ENCODE assay signal across 8 cellular contexts in the genomic region with DNA sequence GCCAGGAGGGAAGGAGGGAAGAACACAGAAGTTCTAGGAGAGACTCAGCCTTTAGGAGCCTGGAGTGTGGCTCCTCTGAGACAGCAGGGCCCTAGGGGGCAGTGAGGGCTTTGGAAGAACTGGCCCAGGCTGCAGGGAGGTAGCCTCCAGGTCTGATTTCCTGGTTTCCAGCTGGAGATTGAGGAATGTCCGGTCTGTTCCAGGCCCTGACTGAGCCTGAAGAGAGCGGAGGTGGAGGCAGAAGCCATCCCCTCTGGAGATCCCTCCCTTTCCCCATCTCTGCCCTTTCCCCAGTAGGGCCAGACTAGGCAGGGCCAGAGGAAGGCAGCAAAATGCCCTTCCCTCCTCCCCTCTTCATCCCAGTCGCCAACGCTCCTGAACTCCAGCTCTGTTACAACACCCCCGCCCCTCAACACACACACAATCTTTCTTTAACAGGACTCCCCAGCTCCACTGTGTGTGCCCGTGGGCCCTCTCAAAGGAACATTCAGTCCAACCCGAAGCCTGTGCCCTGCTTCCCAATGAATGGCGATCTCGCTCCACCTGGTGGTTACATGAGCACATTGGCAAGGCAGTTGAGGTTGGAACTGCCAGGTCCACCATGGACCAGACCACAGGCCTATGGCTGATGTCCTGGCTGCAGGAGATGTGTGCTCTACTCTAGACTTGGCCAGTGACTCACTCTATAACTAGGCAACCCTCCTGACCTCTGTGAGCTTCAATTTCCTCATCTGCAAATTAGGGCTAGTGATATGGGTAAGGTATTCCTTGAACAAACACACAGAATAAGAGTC. TPM values are rescaled to one million over a fixed set of nuclear protein-coding genes. Genes with fewer than 3 reads are reported as not detected.
DNase-seq lines count a peak whose midpoint lies in the region; ATAC-seq, FAIRE-seq and TF ChIP-seq lines count a peak whose summit lies in the region.

No MANE protein-coding gene starts in this region.

- H3K36me3 Mint-ChIP-seq in activated T-helper 2 cell treated with anti-CD3 and anti-CD28 coated beads, Interferon-gamma antibody, Interleukin-2, Interleukin-4, amounts not matched to agents 10 μg/mL and 5 μg/mL and 100 μg/mL, durations not matched to agents 14 hours and 24 hours and 36 hours (ENCODE audit: low read depth) = no peaks in the 10 kb centered on the region
- H3K36me3 Mint-ChIP-seq in natural killer cell treated with Interleukin-12 subunit alpha and Interleukin-12 subunit beta and Interleukin-15 and Interleukin-18, amount 100 ng/mL, for 72 hours = no peaks in the 10 kb centered on the region
- H3K36me3 Mint-ChIP-seq in stimulated activated naive B cell treated with anti-CD40 and anti-IgM and Interleukin-4, amounts not matched to agents 10 μg/mL and 1 μg/mL and 100 μg/mL, for 72 hours = peaks cover 0 to 2% of the 10 kb centered on the region in 2 donors

- H4K20me1 ChIP-seq in Karpas-422 (ENCODE audit: insufficient read depth, low read depth, low read length) = no peaks in the 10 kb centered on the region

- TF ChIP-seq CTCF in fibroblast of pulmonary artery (IDR thresholded peaks at IDR 0.05; ENCODE audit: low read length, missing control alignments) = peak; percentile 94

- no peaks in the 10 kb centered on the region for H3K27me3 Mint-ChIP-seq in activated T-helper 2 cell treated with anti-CD3 and anti-CD28 coated beads, Interferon-gamma antibody, Interleukin-2, Interleukin-4, amounts not matched to agents 10 μg/mL and 5 μg/mL and 100 μg/mL, durations not matched to agents 14 hours and 24 hours and 36 hours (ENCODE audit: low read depth)
- no peaks in the 10 kb centered on the region for H3K27me3 Mint-ChIP-seq in natural killer cell treated with Interleukin-12 subunit alpha and Interleukin-12 subunit beta and Interleukin-15 and Interleukin-18, amount 100 ng/mL, for 72 hours
- H3K27me3 Mint-ChIP-seq in stimulated activated naive B cell treated with anti-CD40 and anti-IgM and Interleukin-4, amounts not matched to agents 10 μg/mL and 1 μg/mL and 100 μg/mL, for 72 hours = no peaks in the 10 kb centered on the region

- H3K9me2 ChIP-seq in Karpas-422 (replicated peaks; ENCODE audit: insufficient read depth, low read length) = no peaks in the 10 kb centered on the region

- peaks cover 5% of the 10 kb centered on the region for H3K4me1 Mint-ChIP-seq in activated T-helper 2 cell treated with anti-CD3 and anti-CD28 coated beads, Interferon-gamma antibody, Interleukin-2, Interleukin-4, amounts not matched to agents 10 μg/mL and 5 μg/mL and 100 μg/mL, durations not matched to agents 14 hours and 24 hours and 36 hours (ENCODE audit: low read depth)
- peaks cover 4 to 6% of the 10 kb centered on the region in 2 donors for H3K4me1 Mint-ChIP-seq in natural killer cell treated with Interleukin-12 subunit alpha and Interleukin-12 subunit beta and Interleukin-15 and Interleukin-18, amount 100 ng/mL, for 72 hours (ENCODE audit: low read depth in 2 of 2)
- peaks cover 6% of the 10 kb centered on the region in 2 donors for H3K4me1 Mint-ChIP-seq in stimulated activated naive B cell treated with anti-CD40 and anti-IgM and Interleukin-4, amounts not matched to agents 10 μg/mL and 1 μg/mL and 100 μg/mL, for 72 hours

- H3K4me3 ChIP-seq in Karpas-422 (ENCODE audit: low read length) = no peak overlapping the region
- no peak overlapping the region for H3K4me3 ChIP-seq in fibroblast of pulmonary artery (replicated peaks; ENCODE audit: low read depth, low read length)

- H2AFZ ChIP-seq in Karpas-422 (ENCODE audit: low read length) = no peak overlapping the region

- no peaks in the 10 kb centered on the region for H3K79me2 ChIP-seq in Karpas-422 (ENCODE audit: low read length)

- H3K36me3 ChIP-seq in Karpas-422 (ENCODE audit: insufficient read depth, low read length) = no peaks in the 10 kb centered on the region

- H3K4me2 ChIP-seq in Karpas-422 (ENCODE audit: low read depth, low read length, poor library complexity, severe bottlenecking) = no peak overlapping the region

- intact Hi-C loops in activated T-helper 2 cell treated with anti-CD3 and anti-CD28 coated beads, Interferon-gamma antibody, Interleukin-2, Interleukin-4, amounts not matched to agents 10 μg/mL and 5 μg/mL and 100 μg/mL, durations not matched to agents 14 hours and 24 hours and 36 hours (cut with micrococcal nuclease) = loop anchor here (1.0 to 5.0 kb wide), 4 partner anchors 34 to 97 kb away; a partner anchor contains a TSS

- FAIRE-seq in GM19239 (lab: Jason Lieb, UNC) = peak; percentile 98

- no peaks in the 10 kb centered on the region for H3K9me3 Mint-ChIP-seq in activated T-helper 2 cell treated with anti-CD3 and anti-CD28 coated beads, Interferon-gamma antibody, Interleukin-2, Interleukin-4, amounts not matched to agents 10 μg/mL and 5 μg/mL and 100 μg/mL, durations not matched to agents 14 hours and 24 hours and 36 hours
- H3K9me3 Mint-ChIP-seq in natural killer cell treated with Interleukin-12 subunit alpha and Interleukin-12 subunit beta and Interleukin-15 and Interleukin-18, amount 100 ng/mL, for 72 hours = no peaks in the 10 kb centered on the region
- H3K9me3 Mint-ChIP-seq in stimulated activated naive B cell treated with anti-CD40 and anti-IgM and Interleukin-4, amounts not matched to agents 10 μg/mL and 1 μg/mL and 100 μg/mL, for 72 hours = no peaks in the 10 kb centered on the region

- H3K9me3 ChIP-seq in Karpas-422 (ENCODE audit: low read length) = no peaks in the 10 kb centered on the region

- peaks cover 5% of the 10 kb centered on the region for H3K4me1 ChIP-seq in Karpas-422 (ENCODE audit: low read length)

- peak overlapping the region; percentile 70 for H3K27ac Mint-ChIP-seq in activated T-helper 2 cell treated with anti-CD3 and anti-CD28 coated beads, Interferon-gamma antibody, Interleukin-2, Interleukin-4, amounts not matched to agents 10 μg/mL and 5 μg/mL and 100 μg/mL, durations not matched to agents 14 hours and 24 hours and 36 hours
- peak overlapping the region in 1 of 2 donors; percentile 77 for H3K27ac Mint-ChIP-seq in natural killer cell treated with Interleukin-12 subunit alpha and Interleukin-12 subunit beta and Interleukin-15 and Interleukin-18, amount 100 ng/mL, for 72 hours
- H3K27ac Mint-ChIP-seq in stimulated activated naive B cell treated with anti-CD40 and anti-IgM and Interleukin-4, amounts not matched to agents 10 μg/mL and 1 μg/mL and 100 μg/mL, for 72 hours = peak overlapping the region; percentile 48

- no peak overlapping the region for H3K27ac ChIP-seq in Karpas-422 (ENCODE audit: low read length)

- H3K4me3 Mint-ChIP-seq in activated T-helper 2 cell treated with anti-CD3 and anti-CD28 coated beads, Interferon-gamma antibody, Interleukin-2, Interleukin-4, amounts not matched to agents 10 μg/mL and 5 μg/mL and 100 μg/mL, durations not matched to agents 14 hours and 24 hours and 36 hours (ENCODE audit: low read depth) = no peak overlapping the region
- H3K4me3 Mint-ChIP-seq in natural killer cell treated with Interleukin-12 subunit alpha and Interleukin-12 subunit beta and Interleukin-15 and Interleukin-18, amount 100 ng/mL, for 72 hours = no peak overlapping the region
- no peak overlapping the region for H3K4me3 Mint-ChIP-seq in stimulated activated naive B cell treated with anti-CD40 and anti-IgM and Interleukin-4, amounts not matched to agents 10 μg/mL and 1 μg/mL and 100 μg/mL, for 72 hours

- 0 out of 2 replicates have a peak overlapping the region, but pooled peaks have one; percentile 7 for H3K9ac ChIP-seq in Karpas-422 (ENCODE audit: low read length)

- DNase-seq in AG08395 (ENCODE audit: low spot score) (peak; percentile 90), GM19239 (ENCODE audit: insufficient read length, low spot score) (peak; percentile 86), Karpas-422 (peak; percentile 93), RPMI8226 (peak; percentile 90), fibroblast of pulmonary artery (ENCODE audit: low read depth) (peak; percentile 96)
- peak; percentile 69 for DNase-seq in activated T-helper 2 cell treated with anti-CD3 and anti-CD28 coated beads, Interferon-gamma antibody, Interleukin-2, Interleukin-4, amounts not matched to agents 10 μg/mL and 5 μg/mL and 100 μg/mL, durations not matched to agents 14 hours and 24 hours and 36 hours (ENCODE audit: low spot score)
- peak; percentile 82 for DNase-seq in natural killer cell treated with Interleukin-12 subunit alpha and Interleukin-12 subunit beta and Interleukin-15 and Interleukin-18, amount 100 ng/mL, for 72 hours (ENCODE audit: low spot score)
- DNase-seq in stimulated activated naive B cell treated with anti-CD40 and anti-IgM and Interleukin-4, amounts not matched to agents 10 μg/mL and 1 μg/mL and 100 μg/mL, for 72 hours = peak; percentile 64

- no peaks in the 10 kb centered on the region for H3K27me3 ChIP-seq in Karpas-422 (ENCODE audit: low read length)

- peak; percentile 92 to 93 for ATAC-seq in natural killer cell treated with Interleukin-12 subunit alpha and Interleukin-12 subunit beta and Interleukin-15 and Interleukin-18, amount 100 ng/mL, for 72 hours
- peak; percentile 97 to 98 for ATAC-seq in stimulated activated naive B cell treated with anti-CD40 and anti-IgM and Interleukin-4, amounts not matched to agents 10 μg/mL and 1 μg/mL and 100 μg/mL, for 72 hours (replicated peaks)

RNA-seq across cellular contexts. Expression of a gene that starts 32.0 kb away (rescaled TPM):
- total RNA-seq in Karpas-422 (2014; rRNA removed; shearing (Covaris generic); ENCODE audit: low replicate concordance) = 24.1 and 87.3 TPM in 2 replicates
- 162 and 172 TPM in 2 replicates for total RNA-seq in activated T-helper 2 cell treated with anti-CD3 and anti-CD28 coated beads, Interferon-gamma antibody, Interleukin-2, Interleukin-4, amounts not matched to agents 10 μg/mL and 5 μg/mL and 100 μg/mL, durations not matched to agents 14 hours and 24 hours and 36 hours
- 100 to 1,000 TPM; 153 to 196 TPM for total RNA-seq in natural killer cell treated with Interleukin-12 subunit alpha and Interleukin-12 subunit beta and Interleukin-15 and Interleukin-18, amount 100 ng/mL, for 72 hours

RNA-seq across cellular contexts. Expression of a gene that starts 36.2 kb away (rescaled TPM):
- 47.0 and 56.2 TPM in 2 replicates for total RNA-seq in Karpas-422 (2014; rRNA removed; shearing (Covaris generic); ENCODE audit: low replicate concordance)
- total RNA-seq in activated T-helper 2 cell treated with anti-CD3 and anti-CD28 coated beads, Interferon-gamma antibody, Interleukin-2, Interleukin-4, amounts not matched to agents 10 μg/mL and 5 μg/mL and 100 μg/mL, durations not matched to agents 14 hours and 24 hours and 36 hours = 159 and 164 TPM in 2 replicates
- total RNA-seq in natural killer cell treated with Interleukin-12 subunit alpha and Interleukin-12 subunit beta and Interleukin-15 and Interleukin-18, amount 100 ng/mL, for 72 hours = 100 to 1,000 TPM; 118 to 131 TPM

RNA-seq across cellular contexts. Expression of a gene that starts 38.7 kb away (rescaled TPM):
- total RNA-seq in Karpas-422 (2014; rRNA removed; shearing (Covaris generic); ENCODE audit: low replicate concordance) = 46.7 and 81.0 TPM in 2 replicates
- total RNA-seq in activated T-helper 2 cell treated with anti-CD3 and anti-CD28 coated beads, Interferon-gamma antibody, Interleukin-2, Interleukin-4, amounts not matched to agents 10 μg/mL and 5 μg/mL and 100 μg/mL, durations not matched to agents 14 hours and 24 hours and 36 hours = 68.4 and 71.5 TPM in 2 replicates
- total RNA-seq in natural killer cell treated with Interleukin-12 subunit alpha and Interleukin-12 subunit beta and Interleukin-15 and Interleukin-18, amount 100 ng/mL, for 72 hours = 10 to 100 TPM; 58.4 to 69.2 TPM
